8 cellular contexts compared by ENCODE assay signal in genomic region chr1:211680752-211681327, GRCh38. TPM values are rescaled to one million over a fixed set of nuclear protein-coding genes. Genes with fewer than 3 reads are reported as not detected.
DNase-seq lines count a peak whose midpoint lies in the region; ATAC-seq, FAIRE-seq and TF ChIP-seq lines count a peak whose summit lies in the region.

No MANE protein-coding gene starts in this region.

- H3K4me3 Mint-ChIP-seq in CD14-positive monocyte: no peak overlapping the region

- DNase-seq in CD14-positive monocyte (ENCODE audit: low spot score) (peak; percentile 54), NCI-H446 treated with DMSO at 0.1 percent for 48 hours (lab: John Stamatoyannopoulos, UW) (peak; percentile 89), bronchial epithelial cell (ENCODE audit: low read depth) (peak; percentile 83), left kidney (ENCODE audit: low read depth, low spot score) (peak; percentile 94)
- DNase-seq in activated CD4-positive, CD25-positive, alpha-beta regulatory T cell treated with anti-CD3 and anti-CD28 coated beads, Interleukin-2, amount 50 U/mL, for 16 hours (ENCODE audit: low read depth, low spot score): peak; percentile 45
- DNase-seq in stimulated activated CD4-positive, alpha-beta T cell treated with anti-CD3 and anti-CD28 coated beads, Interleukin-4, amount 100 ng/mL, for 4 hours: peak; percentile 64 to 75

- intact Hi-C loops in CD14-positive monocyte (cut with micrococcal nuclease): loop anchor here in 1 of 2 donors (10.0 kb wide), 1 partner anchor 354 kb away; the partner anchor contains the start of genes DTL and INTS7

- H3K27me3 Mint-ChIP-seq in CD14-positive monocyte (ENCODE audit: low read depth in 3 of 3): peaks cover 0 to 7% (median 5%) of the 10 kb centered on the region in 3 donors

- no peaks in the 10 kb centered on the region for H3K36me3 Mint-ChIP-seq in CD14-positive monocyte

- no peaks in the 10 kb centered on the region for H3K36me3 ChIP-seq in bronchial epithelial cell (ENCODE audit: control insufficient read depth, insufficient read depth, low read length)

- no peak for FAIRE-seq in bronchial epithelial cell (lab: Jason Lieb, UNC)

- H3K9me3 Mint-ChIP-seq in CD14-positive monocyte: no peaks in the 10 kb centered on the region

- H3K4me3 ChIP-seq in bronchial epithelial cell (ENCODE audit: low read depth, low read length): no peak overlapping the region

- no peaks in the 10 kb centered on the region for H3K27me3 ChIP-seq in bronchial epithelial cell (ENCODE audit: control insufficient read depth, insufficient read depth, low read length)

- TF ChIP-seq CTCF in CD14-positive monocyte (IDR thresholded peaks at IDR 0.05): peak; percentile 77
- peak; percentile 63 for TF ChIP-seq CTCF in bronchial epithelial cell (IDR thresholded peaks at IDR 0.05; ENCODE audit: insufficient read depth, low read length, severe bottlenecking)

- H3K27ac Mint-ChIP-seq in CD14-positive monocyte: peak overlapping the region in 1 of 7 donors; percentile 29

- ATAC-seq in GM19351 (IDR thresholded peaks at IDR 0.05; ENCODE audit: unreplicated experiment) (peak; percentile 81), HG03439 (IDR thresholded peaks at IDR 0.05; ENCODE audit: unreplicated experiment) (peak; percentile 79)

- H3K4me1 Mint-ChIP-seq in CD14-positive monocyte: peaks cover 8% of the 10 kb centered on the region

RNA-seq across cellular contexts. Expression of gene NEK2, which starts 5.4 kb away (rescaled TPM):
- not detected for polyA plus RNA-seq in CD14-positive monocyte
- 0.26 TPM in 2 replicates for total RNA-seq in bronchial epithelial cell
